In genomic region chr11:12247543-12248287, GRCh38 we compare ENCODE assay signal across 1 cellular context.
TF ChIP-seq lines count a peak whose summit lies in the region.

No MANE protein-coding gene starts in this region.

TF ChIP-seq in HepG2, 621 proteins besides CTCF, POLR2A, EP300 and RAD21 (continued from another document):
- TF ChIP-seq ARID5B (CRISPR knock-in tag; IDR thresholded peaks at IDR 0.05) (no peak), ZNF432 (CRISPR knock-in tag; IDR thresholded peaks at IDR 0.05; ENCODE audit: borderline replicate concordance) (no peak), HMGXB3 (CRISPR knock-in tag; IDR thresholded peaks at IDR 0.05; ENCODE audit: borderline replicate concordance) (no peak), ZNF616 (CRISPR knock-in tag; IDR thresholded peaks at IDR 0.05; ENCODE audit: low read depth) (no peak), ISX (CRISPR knock-in tag; conservative IDR thresholded peaks at IDR 0.05) (no peak), CEBPB (IDR thresholded peaks at IDR 0.05; ENCODE audit: borderline replicate concordance, low read depth, low read length) (no peak), KDM4B (CRISPR knock-in tag; IDR thresholded peaks at IDR 0.05) (no peak), PPARG (CRISPR knock-in tag; conservative IDR thresholded peaks at IDR 0.05) (no peak), KLF12 (CRISPR knock-in tag; IDR thresholded peaks at IDR 0.05; ENCODE audit: borderline replicate concordance) (no peak), MLLT10 (CRISPR knock-in tag; IDR thresholded peaks at IDR 0.05) (no peak), ZNF777 (CRISPR knock-in tag; IDR thresholded peaks at IDR 0.05) (no peak), FOXC1 (CRISPR knock-in tag; IDR thresholded peaks at IDR 0.05; ENCODE audit: borderline replicate concordance) (no peak), MED1 (CRISPR knock-in tag; IDR thresholded peaks at IDR 0.05) (no peak)
TF ChIP-seq in HepG2: peak in this region for 0.
